Comparison of ENCODE assay signal across 26 cellular contexts in the genomic region with DNA sequence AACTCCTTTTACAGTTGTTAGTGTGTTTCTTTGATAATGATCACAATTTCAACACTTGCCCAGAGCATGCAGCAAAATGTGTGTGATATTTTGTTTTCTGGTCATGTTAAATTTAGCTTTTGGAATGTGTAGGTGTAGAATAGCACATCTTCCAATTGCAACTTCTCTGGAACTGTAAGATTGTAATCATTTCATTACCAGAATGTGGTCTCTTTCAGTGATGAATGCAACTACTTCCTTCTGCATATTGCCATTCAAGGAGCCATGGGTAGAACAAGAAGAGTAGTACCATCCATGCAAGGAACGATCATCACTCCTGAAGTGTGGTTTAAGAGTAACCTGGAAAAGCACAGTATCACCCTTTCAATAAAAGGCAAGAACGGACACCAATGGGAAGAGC.
"Had no signal": no experiment of that assay in that cellular context is flagged by ENCODE, and none has a peak within 500 bp of the region (broad histone marks: within the 10 kb centered on the region; RNA-seq: fewer than 3 reads in every experiment).

No MANE protein-coding gene starts in this region.

- H3K9me3 ChIP-seq: breast epithelium, colonic mucosa, MG63 had no signal

- H3K4me1 ChIP-seq: breast epithelium, colonic mucosa had no signal

- H3K4me3 ChIP-seq: breast epithelium, colonic mucosa, MG63 had no signal

- ATAC-seq: activated CD8-positive, alpha-beta memory T cell treated with anti-CD3 and anti-CD28 coated beads, Interleukin-2, amount 10 ng/mL, durations not matched to agents 7 days and 5 days; PC-3; T-helper 17 cell had no signal

- H3K27ac ChIP-seq: breast epithelium, colonic mucosa had no signal

- DNase-seq: activated B cell treated with CpG ODN at 0.5 μM for 24 hours; activated CD4-positive, alpha-beta T cell treated with anti-CD3 and anti-CD28 coated beads for 1 hour; activated CD4-positive, alpha-beta T cell treated with anti-CD3 and anti-CD28 coated beads, Interleukin-2, amount 10 ng/mL, durations not matched to agents 24 days and 14 days; activated CD4-positive, alpha-beta T cell treated with anti-CD3 and anti-CD28 coated beads, Interleukin-2, amount 50 U/mL, for 48 hours; activated CD8-positive, alpha-beta memory T cell treated with anti-CD3 and anti-CD28 coated beads, Interleukin-2, amount 10 ng/mL, durations not matched to agents 7 days and 5 days; activated effector memory CD4-positive, alpha-beta T cell treated with Interleukin-2 at 50 U/mL for 16 hours; activated naive CD4-positive, alpha-beta T cell; activated T-cell treated with anti-CD3 and anti-CD28 coated beads, Interleukin-2, amount 50 U/mL, for 24 hours; aorta; caudate nucleus; colonic mucosa; MG63; MV-4-11; NCI-H1092 treated with DMSO at 0.1 percent for 48 hours; NCI-H1417 treated with DMSO at 0.1 percent for 48 hours; NCI-H1694; NCI-H2029 treated with DMSO at 0.1 percent for 48 hours; NCI-H345; NCI-H510A treated with DMSO at 0.1 percent for 48 hours; NCI-H69; NK-92 treated with Interleukin-12 subunit alpha and Interleukin-12 subunit beta, amount 100 ng/mL, for 24 hours; PC-3; SHP77 treated with DMSO at 0.1 percent for 48 hours; T-helper 17 cell; T-helper 9 cell had no signal

- H3K27me3 ChIP-seq: breast epithelium, colonic mucosa, MG63 had no signal

- H3K36me3 ChIP-seq: breast epithelium, colonic mucosa, MG63 had no signal
